Comparison of ENCODE assay signal across 1 cellular context in genomic region chr11:59756845-59757244, GRCh38.
A peak's percentile ranks its signal among the peaks of the same experiment; 100 is the strongest.
TF ChIP-seq lines count a peak whose summit lies in the region.

No MANE protein-coding gene starts in this region.

TF ChIP-seq in HepG2, 621 proteins besides CTCF, POLR2A, EP300 and RAD21:
- TF ChIP-seq, protein P1, sequence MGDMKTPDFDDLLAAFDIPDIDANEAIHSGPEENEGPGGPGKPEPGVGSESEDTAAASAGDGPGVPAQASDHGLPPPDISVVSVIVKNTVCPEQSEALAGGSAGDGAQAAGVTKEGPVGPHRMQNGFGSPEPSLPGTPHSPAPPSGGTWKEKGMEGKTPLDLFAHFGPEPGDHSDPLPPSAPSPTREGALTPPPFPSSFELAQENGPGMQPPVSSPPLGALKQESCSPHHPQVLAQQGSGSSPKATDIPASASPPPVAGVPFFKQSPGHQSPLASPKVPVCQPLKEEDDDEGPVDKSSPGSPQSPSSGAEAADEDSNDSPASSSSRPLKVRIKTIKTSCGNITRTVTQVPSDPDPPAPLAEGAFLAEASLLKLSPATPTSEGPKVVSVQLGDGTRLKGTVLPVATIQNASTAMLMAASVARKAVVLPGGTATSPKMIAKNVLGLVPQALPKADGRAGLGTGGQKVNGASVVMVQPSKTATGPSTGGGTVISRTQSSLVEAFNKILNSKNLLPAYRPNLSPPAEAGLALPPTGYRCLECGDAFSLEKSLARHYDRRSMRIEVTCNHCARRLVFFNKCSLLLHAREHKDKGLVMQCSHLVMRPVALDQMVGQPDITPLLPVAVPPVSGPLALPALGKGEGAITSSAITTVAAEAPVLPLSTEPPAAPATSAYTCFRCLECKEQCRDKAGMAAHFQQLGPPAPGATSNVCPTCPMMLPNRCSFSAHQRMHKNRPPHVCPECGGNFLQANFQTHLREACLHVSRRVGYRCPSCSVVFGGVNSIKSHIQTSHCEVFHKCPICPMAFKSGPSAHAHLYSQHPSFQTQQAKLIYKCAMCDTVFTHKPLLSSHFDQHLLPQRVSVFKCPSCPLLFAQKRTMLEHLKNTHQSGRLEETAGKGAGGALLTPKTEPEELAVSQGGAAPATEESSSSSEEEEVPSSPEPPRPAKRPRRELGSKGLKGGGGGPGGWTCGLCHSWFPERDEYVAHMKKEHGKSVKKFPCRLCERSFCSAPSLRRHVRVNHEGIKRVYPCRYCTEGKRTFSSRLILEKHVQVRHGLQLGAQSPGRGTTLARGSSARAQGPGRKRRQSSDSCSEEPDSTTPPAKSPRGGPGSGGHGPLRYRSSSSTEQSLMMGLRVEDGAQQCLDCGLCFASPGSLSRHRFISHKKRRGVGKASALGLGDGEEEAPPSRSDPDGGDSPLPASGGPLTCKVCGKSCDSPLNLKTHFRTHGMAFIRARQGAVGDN (CRISPR knock-in tag; IDR thresholded peaks at IDR 0.05): no peak
- TF ChIP-seq SMYD3 (CRISPR knock-in tag; IDR thresholded peaks at IDR 0.05) (no peak), ZNF558 (CRISPR knock-in tag; IDR thresholded peaks at IDR 0.05; ENCODE audit: borderline replicate concordance) (no peak), FOSL2 (CRISPR knock-in tag; IDR thresholded peaks at IDR 0.05) (0 out of 2 replicates have a peak, but pooled peaks have one; percentile 23), ZNF841 (CRISPR knock-in tag; IDR thresholded peaks at IDR 0.05; ENCODE audit: borderline replicate concordance) (no peak), ZNF407 (CRISPR knock-in tag; IDR thresholded peaks at IDR 0.05; ENCODE audit: not compliant biosample characterization) (no peak), ZNF432 (CRISPR knock-in tag; IDR thresholded peaks at IDR 0.05; ENCODE audit: borderline replicate concordance) (no peak), E2F1 (CRISPR knock-in tag; IDR thresholded peaks at IDR 0.05) (no peak), CREB1 (IDR thresholded peaks at IDR 0.05) (no peak), CREB1 (CRISPR knock-in tag; IDR thresholded peaks at IDR 0.05) (no peak), NFE2 (CRISPR knock-in tag; IDR thresholded peaks at IDR 0.05) (peak; percentile 49; the same call in 1 of the 2 replicates), MYNN (CRISPR knock-in tag; IDR thresholded peaks at IDR 0.05; ENCODE audit: low read depth) (no peak), KLF6 (CRISPR knock-in tag; IDR thresholded peaks at IDR 0.05) (no peak)
- TF ChIP-seq, protein P2, sequence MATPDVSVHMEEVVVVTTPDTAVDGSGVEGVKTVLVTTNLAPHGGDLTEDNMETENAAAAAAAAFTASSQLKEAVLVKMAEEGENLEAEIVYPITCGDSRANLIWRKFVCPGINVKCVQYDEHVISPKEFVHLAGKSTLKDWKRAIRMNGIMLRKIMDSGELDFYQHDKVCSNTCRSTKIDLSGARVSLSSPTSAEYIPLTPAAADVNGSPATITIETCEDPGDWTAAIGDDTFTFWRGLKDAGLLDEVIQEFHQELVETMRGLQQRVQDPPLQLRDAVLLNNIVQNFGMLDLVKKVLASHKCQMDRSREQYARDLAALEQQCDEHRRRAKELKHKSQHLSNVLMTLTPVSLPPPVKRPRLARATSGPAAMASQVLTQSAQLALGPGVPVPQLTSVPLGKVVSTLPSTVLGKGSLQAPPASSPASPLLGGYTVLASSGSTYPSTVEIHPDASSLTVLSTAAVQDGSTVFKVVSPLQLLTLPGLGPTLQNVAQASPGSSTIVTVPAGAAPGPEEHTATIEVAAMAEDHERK (CRISPR knock-in tag; IDR thresholded peaks at IDR 0.05; ENCODE audit: low read depth): no peak
- TF ChIP-seq, protein P3, sequence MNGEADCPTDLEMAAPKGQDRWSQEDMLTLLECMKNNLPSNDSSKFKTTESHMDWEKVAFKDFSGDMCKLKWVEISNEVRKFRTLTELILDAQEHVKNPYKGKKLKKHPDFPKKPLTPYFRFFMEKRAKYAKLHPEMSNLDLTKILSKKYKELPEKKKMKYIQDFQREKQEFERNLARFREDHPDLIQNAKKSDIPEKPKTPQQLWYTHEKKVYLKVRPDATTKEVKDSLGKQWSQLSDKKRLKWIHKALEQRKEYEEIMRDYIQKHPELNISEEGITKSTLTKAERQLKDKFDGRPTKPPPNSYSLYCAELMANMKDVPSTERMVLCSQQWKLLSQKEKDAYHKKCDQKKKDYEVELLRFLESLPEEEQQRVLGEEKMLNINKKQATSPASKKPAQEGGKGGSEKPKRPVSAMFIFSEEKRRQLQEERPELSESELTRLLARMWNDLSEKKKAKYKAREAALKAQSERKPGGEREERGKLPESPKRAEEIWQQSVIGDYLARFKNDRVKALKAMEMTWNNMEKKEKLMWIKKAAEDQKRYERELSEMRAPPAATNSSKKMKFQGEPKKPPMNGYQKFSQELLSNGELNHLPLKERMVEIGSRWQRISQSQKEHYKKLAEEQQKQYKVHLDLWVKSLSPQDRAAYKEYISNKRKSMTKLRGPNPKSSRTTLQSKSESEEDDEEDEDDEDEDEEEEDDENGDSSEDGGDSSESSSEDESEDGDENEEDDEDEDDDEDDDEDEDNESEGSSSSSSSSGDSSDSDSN (CRISPR knock-in tag; IDR thresholded peaks at IDR 0.05): no peak
